Comparison of ENCODE assay signal across 8 cellular contexts in genomic region chr12:106974525-106974924, GRCh38. TPM values are rescaled to one million over a fixed set of nuclear protein-coding genes. Genes with fewer than 3 reads are reported as not detected.
DNase-seq lines count a peak whose midpoint lies in the region; ATAC-seq, FAIRE-seq and TF ChIP-seq lines count a peak whose summit lies in the region.

No MANE protein-coding gene starts in this region.

- TF ChIP-seq EP300 in GM12878 (IDR thresholded peaks at IDR 0.05; ENCODE audit: borderline replicate concordance in 1 of 2, control insufficient read depth in 1 of 2, low read depth in 2 of 2, low read length in 2 of 2): no peak; a peak in 1 of 4 replicates

- no peaks in the 10 kb centered on the region; the same call in 1 of the 2 replicates for H3K79me2 ChIP-seq in GM12878 (ENCODE audit: control insufficient read depth, insufficient read depth, low read length)

- 41% methylated on average over 3 of the region's 3 CpGs for WGBS in GM12878 (ENCODE audit: insufficient coverage, insufficient replicate concordance, low lambda C conversion rate, missing lambda C conversion rate)

- intact Hi-C loops in GM12878 (cut with micrococcal nuclease; ENCODE audit: unreplicated experiment): no loop called here

- in situ Hi-C loops in ACHN (cut with HindIII; ENCODE audit: low pct_ligation_motif_present, low pct_unique_long_range_greater_than_20kb, low sequenced_read_pairs): no loop called here
- in situ Hi-C loops in GM12878 (cut with MboI): no loop called here

- SMC1A ChIA-PET in GM12878 (lab: Charles Lee; ENCODE audit: uncharacterized antibody, unreplicated experiment): interaction anchor here (1.3 kb wide), 1 partner anchor 10 kb away, joined by 4 read pairs; no protein-coding TSS in a partner anchor

- TF ChIP-seq CTCF in GM12878 (IDR thresholded peaks at IDR 0.05 in 2 of 3, conservative IDR thresholded peaks at IDR 0.05 in 1 of 3; ENCODE audit: control insufficient read depth in 2 of 3, extremely low read depth in 1 of 3, insufficient read depth in 1 of 3, low read depth in 3 of 3, low read length in 3 of 3): no peak

- POLR2A ChIA-PET in GM12878 (lab: Charles Lee): no interaction called here

- no peaks in the 10 kb centered on the region for H4K20me1 ChIP-seq in GM12878 (ENCODE audit: control insufficient read depth, insufficient read depth)

- H3K4me1 ChIP-seq in GM12878 (ENCODE audit: control insufficient read depth, insufficient read depth, low read length): peaks cover 5% of the 10 kb centered on the region; the same call in 1 of the 2 replicates

- peaks cover 0 to 8% of the 10 kb centered on the region in 2 experiments; a peak in 2 of 4 replicates for H3K36me3 ChIP-seq in GM12878 (ENCODE audit: control insufficient read depth in 2 of 2, insufficient read depth in 2 of 2, low read length in 1 of 2)

- ATAC-seq in GM18907 (IDR thresholded peaks at IDR 0.05; ENCODE audit: unreplicated experiment): peak; percentile 83
- peak; percentile 72 for ATAC-seq in HG02981 (IDR thresholded peaks at IDR 0.05; ENCODE audit: unreplicated experiment)
- ATAC-seq in GM12878: peak; percentile 99
- no peak for ATAC-seq in HG02840 (IDR thresholded peaks at IDR 0.05; ENCODE audit: low FRiP score, unreplicated experiment)
- ATAC-seq in HG02970 (IDR thresholded peaks at IDR 0.05; ENCODE audit: low FRiP score, unreplicated experiment): no peak

- H3K4me3 ChIP-seq in GM12878: no peak overlapping the region

- DNase-seq in ACHN: peak; percentile 68
- no peak for DNase-seq in GM12878 (ENCODE audit: low read depth, low spot score)
- DNase-seq in NK-92 treated with Interleukin-12 subunit alpha and Interleukin-12 subunit beta, amount 100 ng/mL, for 24 hours (lab: John Stamatoyannopoulos, UW): no peak
- DNase-seq in 8988T: no peak

- H3K9me3 ChIP-seq in GM12878 (replicated peaks; ENCODE audit: control insufficient read depth, insufficient read depth, low read length): no peaks in the 10 kb centered on the region

- BruUV-seq in GM12878 (replicated peaks; lab: Mats Ljungman, UMichigan): no TSS peak

- RAD21 ChIA-PET in GM12878 (lab: Charles Lee; ENCODE audit: unreplicated experiment): no interaction called here

- no peak for TF ChIP-seq RAD21 in GM12878 (IDR thresholded peaks at IDR 0.05; ENCODE audit: insufficient read depth, low read depth, low read length)

- H2AFZ ChIP-seq in GM12878 (ENCODE audit: control insufficient read depth, low read depth, low read length): no peak overlapping the region

- H3K9ac ChIP-seq in GM12878 (ENCODE audit: control insufficient read depth, insufficient read depth, low read length): no peak overlapping the region

- FAIRE-seq in GM12878 (lab: Jason Lieb, UNC): peak; percentile 90

- CTCF ChIA-PET in GM12878 (lab: Yijun Ruan, JAX): no interaction called here

- no peak for TF ChIP-seq POLR2A in GM12878 (IDR thresholded peaks at IDR 0.05; ENCODE audit: low read depth, low read length)

- peak overlapping the region; percentile 17; the same call in 1 of the 2 replicates for H3K4me2 ChIP-seq in GM12878 (ENCODE audit: control insufficient read depth, insufficient read depth)

- no peak overlapping the region for H3K27ac ChIP-seq in GM12878 (ENCODE audit: control insufficient read depth, insufficient read depth)

- no peaks in the 10 kb centered on the region for H3K27me3 ChIP-seq in GM12878 (replicated peaks in 1 of 2; ENCODE audit: control insufficient read depth in 2 of 2, insufficient read depth in 2 of 2, low read length in 1 of 2)

TF ChIP-seq in GM12878, 131 proteins besides CTCF, POLR2A, EP300 and RAD21 (continues in another document):
- TF ChIP-seq CREB1 (IDR thresholded peaks at IDR 0.05; ENCODE audit: low read depth) (no peak), SUPT20H (IDR thresholded peaks at IDR 0.05; ENCODE audit: borderline replicate concordance, control insufficient read depth, low read depth, low read length) (no peak), SMAD1 (IDR thresholded peaks at IDR 0.05; ENCODE audit: low read depth, partially characterized antibody) (no peak), LARP7 (IDR thresholded peaks at IDR 0.05) (no peak), USF1 (IDR thresholded peaks at IDR 0.05; ENCODE audit: borderline replicate concordance, extremely low read length, insufficient read depth, low read depth, low read length) (no peak), USF2 (IDR thresholded peaks at IDR 0.05; ENCODE audit: borderline replicate concordance, low read depth, low read length) (no peak; the same call in 1 of the 2 replicates), SP1 (IDR thresholded peaks at IDR 0.05; ENCODE audit: low read depth, low read length) (no peak), EED (IDR thresholded peaks at IDR 0.05; ENCODE audit: low read depth) (no peak), RUNX3 (IDR thresholded peaks at IDR 0.05; ENCODE audit: low read length) (peak; percentile 76), BACH1 (IDR thresholded peaks at IDR 0.05; ENCODE audit: borderline replicate concordance) (no peak), GATAD2B (conservative IDR thresholded peaks at IDR 0.05; ENCODE audit: low read depth) (no peak)

RNA-seq across cellular contexts. Expression of gene MTERF2, which starts 12.4 kb away (rescaled TPM):
- total RNA-seq in GM12878 (2013; cell fraction: nucleolus; rRNA removed): 14.2 and 14.6 TPM in 2 replicates
- total RNA-seq in GM12878 (2014; rRNA removed): 5.0 and 5.5 TPM in 2 replicates
- total RNA-seq in GM12878 (2014; rRNA removed; fragmentation: Illumina TruSeq; extraction: Trizol): 6.4 and 8.2 TPM in 2 replicates
- 5.8 and 7.1 TPM in 2 replicates for total RNA-seq in GM12878 (2021)
- polyA plus RNA-seq in GM12878 (2011; ENCODE audit: low read depth): 5.8 TPM
- polyA plus RNA-seq in GM12878 (2011; rRNA removed): 5.7 and 8.1 TPM in 2 replicates
- polyA plus RNA-seq in GM12878 (2011; cell fraction: cytosol; rRNA removed): 2.2 and 2.3 TPM in 2 replicates
- polyA plus RNA-seq in GM12878 (2011; cell fraction: nucleus; rRNA removed): 5.5 and 6.6 TPM in 2 replicates
- 6.9 and 7.3 TPM in 2 replicates for polyA plus RNA-seq in GM12878 (2012)
- polyA plus RNA-seq in GM12878 (2014; fragmentation: Illumina TruSeq; extraction: Trizol): 7.9 and 14.0 TPM in 2 replicates
- polyA plus RNA-seq in GM12878 (2014; fragmentation: Nextera tagmentation; extraction: Ambion mirVana): 1 to 10 TPM; 2.1 to 3.6 TPM
- polyA plus RNA-seq in GM12878 (2014; rRNA removed): 7.2 and 9.6 TPM in 2 replicates
- 1 to 10 TPM; 8.4 to 9.8 TPM for polyA plus RNA-seq in GM12878 (2016; fragmentation: Nextera tagmentation; extraction: Ambion mirVana)
- 1.9 and 2.6 TPM in 2 replicates for polyA minus RNA-seq in GM12878 (2011; rRNA and poly(A)+ RNA removed)
- 0.80 and 2.2 TPM in 2 replicates for polyA minus RNA-seq in GM12878 (2011; cell fraction: cytosol; rRNA and poly(A)+ RNA removed)
- polyA minus RNA-seq in GM12878 (2011; cell fraction: nucleus; rRNA and poly(A)+ RNA removed): 2.4 and 3.3 TPM in 2 replicates

RNA-seq across cellular contexts. Expression of gene TMEM263, which starts 18.8 kb away (rescaled TPM):
- total RNA-seq in GM12878 (2013; cell fraction: nucleolus; rRNA removed): 40.3 and 48.3 TPM in 2 replicates
- total RNA-seq in GM12878 (2014; rRNA removed) (19.5 and 20.7 TPM in 2 replicates), GM12878 (2014; rRNA removed; fragmentation: Illumina TruSeq; extraction: Trizol) (30.8 and 31.2 TPM in 2 replicates), GM12878 (2021) (30.9 and 31.3 TPM in 2 replicates)
- polyA plus RNA-seq in GM12878 (2011; ENCODE audit: low read depth): 17.2 TPM
- polyA plus RNA-seq in GM12878 (2011; rRNA removed) (30.9 and 51.7 TPM in 2 replicates), GM12878 (2014; fragmentation: Illumina TruSeq; extraction: Trizol) (24.4 and 32.6 TPM in 2 replicates), GM12878 (2014; fragmentation: Nextera tagmentation; extraction: Ambion mirVana) (10 to 100 TPM; 17.2 to 21.9 TPM), GM12878 (2014; rRNA removed) (13.3 and 15.4 TPM in 2 replicates), GM12878 (2016; fragmentation: Nextera tagmentation; extraction: Ambion mirVana) (10 to 100 TPM; 40.9 to 41.3 TPM)
- polyA plus RNA-seq in GM12878 (2011; cell fraction: cytosol; rRNA removed): 13.8 and 17.2 TPM in 2 replicates
- 13.6 and 13.8 TPM in 2 replicates for polyA plus RNA-seq in GM12878 (2011; cell fraction: nucleus; rRNA removed)
- polyA plus RNA-seq in GM12878 (2012): 37.5 and 38.1 TPM in 2 replicates
- 29.8 and 41.5 TPM in 2 replicates for polyA minus RNA-seq in GM12878 (2011; rRNA and poly(A)+ RNA removed)
- polyA minus RNA-seq in GM12878 (2011; cell fraction: cytosol; rRNA and poly(A)+ RNA removed): 17.2 and 21.1 TPM in 2 replicates
- 6.3 and 9.6 TPM in 2 replicates for polyA minus RNA-seq in GM12878 (2011; cell fraction: nucleus; rRNA and poly(A)+ RNA removed)

Comparison
In these comparisons a context has a peak if more than half of its experiments do, and no peak if none do; other contexts are left out.
1. ATAC-seq: peak in GM18907 (single experiment), HG02981 (single experiment) and GM12878 (single experiment); none in HG02840 (single experiment) and HG02970 (single experiment).